ENCODE assay signal across 10 cellular contexts in genomic region chr17:58391302-58391984, GRCh38. TPM values are rescaled to one million over a fixed set of nuclear protein-coding genes. Genes with fewer than 3 reads are reported as not detected.
A peak's percentile ranks its signal among the peaks of the same experiment; 100 is the strongest.
DNase-seq lines count a peak whose midpoint lies in the region; ATAC-seq, FAIRE-seq and TF ChIP-seq lines count a peak whose summit lies in the region.
"Had no signal": no experiment of that assay in that cellular context is flagged by ENCODE, and none has a peak within 500 bp of the region (broad histone marks: within the 10 kb centered on the region; RNA-seq: fewer than 3 reads in every experiment).

No MANE protein-coding gene starts in this region.

- POLR2A ChIA-PET in HepG2 (lab: Yijun Ruan, JAX), result interaction anchor here (0.8 to 6.3 kb wide), 11 partner anchors 10 to 40 kb away, joined by 3 to 103 read pairs (median 7); partner anchors contain the start of genes RNF43 and SUPT4H1

- CTCF ChIA-PET in HepG2 (lab: Yijun Ruan, JAX; ENCODE audit: low intra/inter-chr PET ratio, low total read pairs), result interaction anchor here (1.4 kb wide), 1 partner anchor 25 kb away, joined by 4 read pairs; no protein-coding TSS in a partner anchor

- no peaks in the 10 kb centered on the region for H3K9me3 ChIP-seq in HepG2 (ENCODE audit: low read length)

- TF ChIP-seq RAD21 in HepG2 (CRISPR knock-in tag; IDR thresholded peaks at IDR 0.05), result peak; percentile 66; the same call in 1 of the 2 replicates

- H4K20me1 ChIP-seq in HepG2 (ENCODE audit: insufficient read depth, low read length), result no peaks in the 10 kb centered on the region

- H3K9ac ChIP-seq in HepG2 (ENCODE audit: insufficient read depth, low read depth, low read length), result peak overlapping the region; percentile 76

- no TSS peak for BruUV-seq in HepG2 (replicated peaks; lab: Mats Ljungman, UMichigan)

- H3K4me3 ChIP-seq in HepG2 (replicated peaks in 1 of 3; ENCODE audit: insufficient read depth in 1 of 3, low read depth in 2 of 3, low read length in 3 of 3), result peak overlapping the region in 2 of 3 experiments; percentile 8 to 36; a peak in 1 of 6 replicates

- H3K4me2 ChIP-seq in HepG2 (ENCODE audit: low read depth, low read length), result peak overlapping the region; percentile 73

- peak; percentile 86 to 95 for TF ChIP-seq POLR2A in HepG2 (IDR thresholded peaks at IDR 0.05; ENCODE audit: insufficient read depth in 1 of 2, low read depth in 2 of 2, low read length in 2 of 2)

- H3K27ac ChIP-seq in VCaP (peak overlapping the region; percentile 90), HepG2 (ENCODE audit: extremely low read length, insufficient read depth, low read length) (peak overlapping the region; percentile 93)
- H3K27ac ChIP-seq: WERI-Rb-1 had no signal

- peaks cover 97% of the 10 kb centered on the region for H3K4me1 ChIP-seq in HepG2 (ENCODE audit: insufficient read depth, low read length)

- peak; percentile 99 to 100 for TF ChIP-seq EP300 in HepG2 (IDR thresholded peaks at IDR 0.05; ENCODE audit: low read depth in 2 of 2, low read length in 2 of 2)
- peak; percentile 100 for TF ChIP-seq EP300 in HepG2 (CRISPR knock-in tag; IDR thresholded peaks at IDR 0.05; ENCODE audit: borderline replicate concordance)

- peak; percentile 96 for ATAC-seq in HepG2
- no peak for ATAC-seq in HG03460 (IDR thresholded peaks at IDR 0.05; ENCODE audit: unreplicated experiment)
- no peak for ATAC-seq in GM18519 (IDR thresholded peaks at IDR 0.05; ENCODE audit: low FRiP score, unreplicated experiment)
- no peak for ATAC-seq in GM19351 (IDR thresholded peaks at IDR 0.05; ENCODE audit: unreplicated experiment)

- under 1% methylated on average over 10 of the region's 10 CpGs for WGBS in HepG2 (ENCODE audit: low lambda C conversion rate)

- intact Hi-C loops in HepG2 (cut with micrococcal nuclease; ENCODE audit: unreplicated experiment), result loop anchor here (1.0 kb wide), 4 partner anchors 10 to 39 kb away; partner anchors contain the start of gene SUPT4H1

- peaks cover 3 to 25% of the 10 kb centered on the region in 2 experiments; a peak in 3 of 5 replicates for H3K36me3 ChIP-seq in HepG2 (replicated peaks in 1 of 2; ENCODE audit: control insufficient read depth in 1 of 2, insufficient read depth in 2 of 2, low read length in 2 of 2)
- H3K36me3 ChIP-seq: WERI-Rb-1 had no signal

- in situ Hi-C loops in HepG2 (cut with HindIII; ENCODE audit: extremely low pct_ligation_motif_present, low pct_unique_long_range_greater_than_20kb), result no loop called here

- H3K27me3 ChIP-seq in HepG2 (ENCODE audit: control insufficient read depth in 1 of 2, insufficient read depth in 2 of 2, low read length in 2 of 2), result no peaks in the 10 kb centered on the region

- DNase-seq in DMS53 treated with DMSO at 0.1 percent for 48 hours (lab: John Stamatoyannopoulos, UW; ENCODE audit: unreplicated experiment) (peak; percentile 95), NCI-H2029 treated with DMSO at 0.1 percent for 48 hours (lab: John Stamatoyannopoulos, UW) (peak; percentile 94), HepG2 (ENCODE audit: low spot score) (peak; percentile 100), epidermal melanocyte (ENCODE audit: insufficient read length, low spot score) (no peak)
- DNase-seq: WERI-Rb-1 had no signal

- TF ChIP-seq CTCF in VCaP (conservative IDR thresholded peaks at IDR 0.05) (no peak), HepG2 (CRISPR knock-in tag; IDR thresholded peaks at IDR 0.05) (peak; percentile 24; the same call in 1 of the 2 replicates)

- H3K79me2 ChIP-seq in HepG2 (ENCODE audit: insufficient read depth, low read length), result peaks cover 94% of the 10 kb centered on the region

- no peak overlapping the region for H2AFZ ChIP-seq in HepG2 (ENCODE audit: low read length)

- FAIRE-seq in HepG2 (lab: Jason Lieb, UNC), result peak; percentile 99
- FAIRE-seq: G401.6 had no signal

TF ChIP-seq in HepG2, 621 proteins besides CTCF, POLR2A, EP300 and RAD21 (continues in another document):
- TF ChIP-seq HES4 (CRISPR knock-in tag; IDR thresholded peaks at IDR 0.05; ENCODE audit: borderline replicate concordance) (no peak), EED (CRISPR knock-in tag; IDR thresholded peaks at IDR 0.05) (no peak; the same call in 1 of the 2 replicates), WIZ (CRISPR knock-in tag; IDR thresholded peaks at IDR 0.05) (peak; percentile 98), ZNF607 (CRISPR knock-in tag; IDR thresholded peaks at IDR 0.05; ENCODE audit: borderline replicate concordance) (peak; percentile 90), THRA (CRISPR knock-in tag; IDR thresholded peaks at IDR 0.05; ENCODE audit: borderline replicate concordance) (peak; percentile 95), NR1H2 (CRISPR knock-in tag; IDR thresholded peaks at IDR 0.05; ENCODE audit: borderline replicate concordance, low read depth) (no peak), RBAK (CRISPR knock-in tag; IDR thresholded peaks at IDR 0.05) (peak; percentile 69; the same call in 1 of the 2 replicates), ZBTB38 (CRISPR knock-in tag; IDR thresholded peaks at IDR 0.05) (peak; percentile 92; the same call in 1 of the 2 replicates), ARNTL (CRISPR knock-in tag; IDR thresholded peaks at IDR 0.05) (peak; percentile 95), KMT2B (CRISPR knock-in tag; IDR thresholded peaks at IDR 0.05) (peak; percentile 82)

RNA-seq across cellular contexts. Expression of gene RNF43, which starts 25.9 kb away (rescaled TPM):
- total RNA-seq in HepG2 (2016; rRNA removed; fragmentation: Illumina TruSeq; extraction: Trizol), result 51.4 and 53.4 TPM in 2 replicates
- total RNA-seq in HepG2 (2016; cell fraction: cytosol; rRNA removed; fragmentation: Illumina TruSeq; extraction: Trizol; ENCODE audit: low read depth), result 10.8 and 11.5 TPM in 2 replicates
- 41.4 and 52.0 TPM in 2 replicates for total RNA-seq in HepG2 (2016; cell fraction: insoluble cytoplasmic fraction; rRNA removed; fragmentation: Illumina TruSeq; extraction: Trizol)
- total RNA-seq in HepG2 (2016; cell fraction: membrane; rRNA removed; fragmentation: Illumina TruSeq; extraction: Trizol), result 25.5 and 28.6 TPM in 2 replicates
- total RNA-seq in HepG2 (2016; cell fraction: nucleus; rRNA removed; fragmentation: Illumina TruSeq; extraction: Trizol), result 113 and 134 TPM in 2 replicates
- 29.3 and 31.0 TPM in 2 replicates for polyA plus RNA-seq in HepG2 (2011; rRNA removed)
- polyA plus RNA-seq in HepG2 (2011; cell fraction: cytosol; rRNA removed), result 18.3 and 25.7 TPM in 2 replicates
- polyA plus RNA-seq in HepG2 (2011; cell fraction: nucleus; rRNA removed), result 81.6 and 101 TPM in 2 replicates
- polyA plus RNA-seq in HepG2 (2012), result 35.6 and 44.8 TPM in 2 replicates
- polyA plus RNA-seq in HepG2 (2016; cell fraction: cytosol; fragmentation: Illumina TruSeq; extraction: Trizol; ENCODE audit: low read depth), result 2.5 and 3.4 TPM in 2 replicates
- polyA plus RNA-seq in HepG2 (2016; cell fraction: insoluble cytoplasmic fraction; fragmentation: Illumina TruSeq; extraction: Trizol; ENCODE audit: low read depth), result 29.8 and 38.5 TPM in 2 replicates
- polyA plus RNA-seq in HepG2 (2016; cell fraction: membrane; fragmentation: Illumina TruSeq; extraction: Trizol; ENCODE audit: low read depth), result 10.3 and 11.3 TPM in 2 replicates
- polyA plus RNA-seq in HepG2 (2016; cell fraction: nucleus; fragmentation: Illumina TruSeq; extraction: Trizol; ENCODE audit: insufficient read depth, low read depth), result 110 and 118 TPM in 2 replicates
- 0.12 and 47.2 TPM in 2 replicates for polyA minus RNA-seq in HepG2 (2011; rRNA and poly(A)+ RNA removed; ENCODE audit: low replicate concordance)
- 17.4 and 23.6 TPM in 2 replicates for polyA minus RNA-seq in HepG2 (2011; cell fraction: cytosol; rRNA and poly(A)+ RNA removed)
- polyA minus RNA-seq in HepG2 (2011; cell fraction: nucleus; rRNA and poly(A)+ RNA removed), result 134 and 180 TPM in 2 replicates

RNA-seq across cellular contexts. Expression of gene SUPT4H1, which starts 39.4 kb away (rescaled TPM):
- 155 and 252 TPM in 2 replicates for total RNA-seq in HepG2 (2016; rRNA removed; fragmentation: Illumina TruSeq; extraction: Trizol)
- 72.2 and 76.4 TPM in 2 replicates for total RNA-seq in HepG2 (2016; cell fraction: cytosol; rRNA removed; fragmentation: Illumina TruSeq; extraction: Trizol; ENCODE audit: low read depth)
- total RNA-seq in HepG2 (2016; cell fraction: insoluble cytoplasmic fraction; rRNA removed; fragmentation: Illumina TruSeq; extraction: Trizol), result 169 and 290 TPM in 2 replicates
- total RNA-seq in HepG2 (2016; cell fraction: membrane; rRNA removed; fragmentation: Illumina TruSeq; extraction: Trizol), result 130 and 134 TPM in 2 replicates
- 74.4 and 75.7 TPM in 2 replicates for total RNA-seq in HepG2 (2016; cell fraction: nucleus; rRNA removed; fragmentation: Illumina TruSeq; extraction: Trizol)
- polyA plus RNA-seq in HepG2 (2011; rRNA removed), result 231 and 244 TPM in 2 replicates
- polyA plus RNA-seq in HepG2 (2011; cell fraction: cytosol; rRNA removed), result 148 and 229 TPM in 2 replicates
- 65.5 and 71.0 TPM in 2 replicates for polyA plus RNA-seq in HepG2 (2011; cell fraction: nucleus; rRNA removed)
- polyA plus RNA-seq in HepG2 (2012), result 227 and 249 TPM in 2 replicates
- polyA plus RNA-seq in HepG2 (2016; cell fraction: cytosol; fragmentation: Illumina TruSeq; extraction: Trizol; ENCODE audit: low read depth), result 105 and 107 TPM in 2 replicates
- polyA plus RNA-seq in HepG2 (2016; cell fraction: insoluble cytoplasmic fraction; fragmentation: Illumina TruSeq; extraction: Trizol; ENCODE audit: low read depth), result 309 and 341 TPM in 2 replicates
- polyA plus RNA-seq in HepG2 (2016; cell fraction: membrane; fragmentation: Illumina TruSeq; extraction: Trizol; ENCODE audit: low read depth), result 144 and 156 TPM in 2 replicates
- 164 and 191 TPM in 2 replicates for polyA plus RNA-seq in HepG2 (2016; cell fraction: nucleus; fragmentation: Illumina TruSeq; extraction: Trizol; ENCODE audit: insufficient read depth, low read depth)
- polyA minus RNA-seq in HepG2 (2011; rRNA and poly(A)+ RNA removed; ENCODE audit: low replicate concordance), result 68.7 and 109 TPM in 2 replicates
- 45.1 and 56.8 TPM in 2 replicates for polyA minus RNA-seq in HepG2 (2011; cell fraction: cytosol; rRNA and poly(A)+ RNA removed)
- polyA minus RNA-seq in HepG2 (2011; cell fraction: nucleus; rRNA and poly(A)+ RNA removed), result 51.9 and 61.5 TPM in 2 replicates
